29 cellular contexts compared by ENCODE assay signal in genomic region chr2:76445880-76446279, GRCh38.
"Had no signal": no experiment of that assay in that cellular context is flagged by ENCODE, and none has a peak within 500 bp of the region (broad histone marks: within the 10 kb centered on the region; RNA-seq: fewer than 3 reads in every experiment).

No MANE protein-coding gene starts in this region.

- H3K4me1 Mint-ChIP-seq: immature natural killer cell; naive thymus-derived CD4-positive, alpha-beta T cell; nephron progenitor cell; stimulated activated memory B cell treated with anti-CD40 and anti-IgM and Interleukin-4, amounts not matched to agents 10 μg/mL and 1 μg/mL and 100 μg/mL, for 72 hours had no signal

- H3K9me3 Mint-ChIP-seq: type B pancreatic cell had no signal

- H3K36me3 Mint-ChIP-seq: naive thymus-derived CD4-positive, alpha-beta T cell; stimulated activated memory B cell treated with anti-CD40 and anti-IgM and Interleukin-4, amounts not matched to agents 10 μg/mL and 1 μg/mL and 100 μg/mL, for 72 hours; type B pancreatic cell had no signal

- ATAC-seq: effector memory CD8-positive, alpha-beta T cell; heart right ventricle; left colon; naive thymus-derived CD4-positive, alpha-beta T cell; psoas muscle; right cardiac atrium; stimulated activated memory B cell treated with anti-CD40 and anti-IgM and Interleukin-4, amounts not matched to agents 10 μg/mL and 1 μg/mL and 100 μg/mL, for 72 hours; stimulated activated naive CD8-positive, alpha-beta T cell treated with anti-CD3 and anti-CD28 coated beads, Interleukin-15, Interleukin-2, amounts not matched to agents 100 U/mL and 50 U/mL, for 24 hours had no signal

- H3K4me3 Mint-ChIP-seq: effector memory CD8-positive, alpha-beta T cell; immature natural killer cell; naive thymus-derived CD4-positive, alpha-beta T cell; nephron progenitor cell; stimulated activated memory B cell treated with anti-CD40 and anti-IgM and Interleukin-4, amounts not matched to agents 10 μg/mL and 1 μg/mL and 100 μg/mL, for 72 hours; type B pancreatic cell had no signal

- H3K27ac Mint-ChIP-seq: effector memory CD8-positive, alpha-beta T cell; immature natural killer cell; naive thymus-derived CD4-positive, alpha-beta T cell; nephron progenitor cell; stimulated activated memory B cell treated with anti-CD40 and anti-IgM and Interleukin-4, amounts not matched to agents 10 μg/mL and 1 μg/mL and 100 μg/mL, for 72 hours; type B pancreatic cell had no signal

- H3K27me3 Mint-ChIP-seq: effector memory CD8-positive, alpha-beta T cell; naive thymus-derived CD4-positive, alpha-beta T cell; stimulated activated memory B cell treated with anti-CD40 and anti-IgM and Interleukin-4, amounts not matched to agents 10 μg/mL and 1 μg/mL and 100 μg/mL, for 72 hours; type B pancreatic cell had no signal

- DNase-seq: effector memory CD8-positive, alpha-beta T cell; erythroblast; esophagus squamous epithelium; foreskin melanocyte; glutamatergic neuron; heart right ventricle; hypothalamus; immature natural killer cell; islet precursor cell; kidney glomerular epithelial cell; left colon; left ventricle myocardium inferior; mammary epithelial cell; mesendoderm; midbrain; naive thymus-derived CD4-positive, alpha-beta T cell; nephron progenitor cell; nucleus accumbens; psoas muscle; right cardiac atrium; sigmoid colon; spleen; stimulated activated CD4-positive, alpha-beta T cell treated with anti-CD3 and anti-CD28 coated beads, Interleukin-4, amount 100 ng/mL, for 4 hours; stimulated activated naive CD8-positive, alpha-beta T cell treated with anti-CD3 and anti-CD28 coated beads, Interleukin-15, Interleukin-2, amounts not matched to agents 100 U/mL and 50 U/mL, for 24 hours; substantia nigra; testis; tibial artery had no signal
